Comparison of ENCODE assay signal across 13 cellular contexts in the genomic region with DNA sequence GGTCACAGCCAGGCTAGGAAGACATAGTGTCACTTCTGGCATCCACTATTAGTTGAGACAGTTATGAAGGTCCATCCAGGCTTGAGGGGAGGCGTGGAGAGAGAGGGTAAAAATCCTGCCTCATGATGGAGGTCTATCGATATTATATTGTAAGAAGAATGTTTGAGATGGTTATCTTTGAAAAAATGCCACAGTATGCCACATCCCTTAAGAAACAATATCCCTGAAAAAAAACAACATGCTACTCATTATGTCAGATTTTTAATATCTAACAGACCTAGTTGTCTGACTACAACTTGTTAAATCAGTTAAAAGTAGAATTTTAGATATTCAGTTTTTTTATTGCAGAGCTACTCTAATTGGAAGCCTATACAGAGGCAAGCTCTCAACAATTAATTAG.
"Had no signal": no experiment of that assay in that cellular context is flagged by ENCODE, and none has a peak within 500 bp of the region (broad histone marks: within the 10 kb centered on the region; RNA-seq: fewer than 3 reads in every experiment).

No MANE protein-coding gene starts in this region.

- ATAC-seq: activated CD8-positive, alpha-beta T cell treated with anti-CD3 and anti-CD28 coated beads, Interleukin-2, amount 10 ng/mL, durations not matched to agents 7 days and 5 days; activated naive CD8-positive, alpha-beta T cell treated with anti-CD3 and anti-CD28 coated beads, Interleukin-2, amount 50 U/mL, for 24 hours; activated T-cell treated with anti-CD3 and anti-CD28 coated beads, Interleukin-2, amount 50 U/mL, for 4 hours; effector memory CD8-positive, alpha-beta T cell; foreskin keratinocyte; stimulated activated naive CD8-positive, alpha-beta T cell treated with anti-CD3 and anti-CD28 coated beads, Interleukin-15, Interleukin-2, amounts not matched to agents 100 U/mL and 50 U/mL, for 24 hours had no signal

- H3K27ac ChIP-seq: foreskin keratinocyte had no signal

- H3K27me3 ChIP-seq: foreskin keratinocyte had no signal

- DNase-seq: activated CD4-positive, alpha-beta T cell treated with anti-CD3 and anti-CD28 coated beads, Interleukin-2, amount 10 ng/mL, durations not matched to agents 24 days and 14 days; activated CD4-positive, CD25-positive, alpha-beta regulatory T cell; activated CD8-positive, alpha-beta memory T cell treated with anti-CD3 and anti-CD28 coated beads, Interleukin-2, amount 50 U/mL, for 4 hours; activated CD8-positive, alpha-beta T cell treated with anti-CD3 and anti-CD28 coated beads, Interleukin-2, amount 10 ng/mL, durations not matched to agents 7 days and 5 days; activated naive CD4-positive, alpha-beta T cell treated with anti-CD3 and anti-CD28 coated beads, Interleukin-2, amount 10 ng/mL, durations not matched to agents 7 days and 5 days; activated naive CD8-positive, alpha-beta T cell treated with anti-CD3 and anti-CD28 coated beads, Interleukin-2, amount 50 U/mL, for 24 hours; activated T-cell treated with anti-CD3 and anti-CD28 coated beads, Interleukin-2, amount 50 U/mL, for 4 hours; effector memory CD8-positive, alpha-beta T cell; foreskin keratinocyte; stimulated activated CD4-positive, alpha-beta T cell treated with anti-CD3 and anti-CD28 coated beads, Interleukin-2, amount 100 ng/mL, for 24 hours; stimulated activated naive CD8-positive, alpha-beta T cell treated with anti-CD3 and anti-CD28 coated beads, Interleukin-15, Interleukin-2, amounts not matched to agents 100 U/mL and 50 U/mL, for 24 hours; T-helper 1 cell; T-helper 9 cell had no signal
